Comparison of ENCODE assay signal across 1 cellular context in genomic region chr22:19959587-19960490, GRCh38.
A peak's percentile ranks its signal among the peaks of the same experiment; 100 is the strongest.
TF ChIP-seq lines count a peak whose summit lies in the region.

No MANE protein-coding gene starts in this region.

TF ChIP-seq in K562, 482 proteins besides CTCF, POLR2A, EP300 and RAD21 (continued from another document):
- TF ChIP-seq VEZF1 (CRISPR knock-in tag; IDR thresholded peaks at IDR 0.05) (peak; percentile 58), SMC3 (conservative IDR thresholded peaks at IDR 0.05; ENCODE audit: insufficient read depth, low read depth, low read length) (0 out of 2 replicates have a peak, but pooled peaks have one; percentile 10), MBD2 (IDR thresholded peaks at IDR 0.05; ENCODE audit: borderline replicate concordance, low read depth) (peak; percentile 4; the same call in 1 of the 2 replicates), ZNF830 (CRISPR knock-in tag; IDR thresholded peaks at IDR 0.05) (0 out of 2 replicates have a peak, but pooled peaks have one; percentile 74), EHMT2 (IDR thresholded peaks at IDR 0.05) (peak; percentile 53; the same call in 1 of the 2 replicates), MAZ (CRISPR knock-in tag; conservative IDR thresholded peaks at IDR 0.05 in 1 of 2, IDR thresholded peaks at IDR 0.05 in 1 of 2) (peak; percentile 63 to 79; a peak in 3 of 4 replicates), CCNT2 (IDR thresholded peaks at IDR 0.05; ENCODE audit: borderline replicate concordance, extremely low read depth, insufficient read length, low read depth, low read length) (peak; percentile 11), ATF1 (CRISPR knock-in tag; IDR thresholded peaks at IDR 0.05) (no peak), ATF1 (tag; IDR thresholded peaks at IDR 0.05) (no peak), FOXJ2 (tag; IDR thresholded peaks at IDR 0.05) (0 out of 2 replicates have a peak, but pooled peaks have one; percentile 47), ZNF583 (CRISPR knock-in tag; IDR thresholded peaks at IDR 0.05) (no peak), MTF1 (CRISPR knock-in tag; IDR thresholded peaks at IDR 0.05; ENCODE audit: borderline replicate concordance) (no peak), RFX7 (CRISPR knock-in tag; IDR thresholded peaks at IDR 0.05) (0 out of 2 replicates have a peak, but pooled peaks have one; percentile 47), ZBTB7A (IDR thresholded peaks at IDR 0.05; ENCODE audit: borderline replicate concordance, control insufficient read depth, low read depth, low read length) (peak; percentile 55), ZNF518B (CRISPR knock-in tag; IDR thresholded peaks at IDR 0.05) (no peak), RB1 (IDR thresholded peaks at IDR 0.05; ENCODE audit: low read depth) (peak; percentile 13; the same call in 1 of the 2 replicates), NKRF (IDR thresholded peaks at IDR 0.05; ENCODE audit: borderline replicate concordance) (no peak), KLF6 (CRISPR knock-in tag; IDR thresholded peaks at IDR 0.05; ENCODE audit: borderline replicate concordance) (0 out of 2 replicates have a peak, but pooled peaks have one; percentile 2), TAF15 (IDR thresholded peaks at IDR 0.05; ENCODE audit: low read depth, low read length) (0 out of 2 replicates have a peak, but pooled peaks have one; percentile 61), ID3 (CRISPR knock-in tag; IDR thresholded peaks at IDR 0.05) (no peak), ID3 (tag; IDR thresholded peaks at IDR 0.05) (peak; percentile 73), SAFB2 (IDR thresholded peaks at IDR 0.05; ENCODE audit: borderline replicate concordance, low read depth, low read length, severe bottlenecking) (no peak), RCOR1 (IDR thresholded peaks at IDR 0.05; ENCODE audit: borderline replicate concordance in 1 of 2, low read depth in 2 of 2, low read length in 2 of 2) (0 out of 4 replicates have a peak, but pooled peaks of 1 of the 2 experiments have one; percentile 25), POLR2AphosphoS2 (IDR thresholded peaks at IDR 0.05; ENCODE audit: low read length) (peak; percentile 40; the same call in 1 of the 2 replicates), PHF8 (IDR thresholded peaks at IDR 0.05; ENCODE audit: borderline replicate concordance, low read length) (peak; percentile 44; the same call in 1 of the 2 replicates), CBX8 (IDR thresholded peaks at IDR 0.05; ENCODE audit: borderline replicate concordance, extremely low read depth, low read depth, low read length, poor library complexity, severe bottlenecking) (no peak), TCF7L2 (IDR thresholded peaks at IDR 0.05; ENCODE audit: low read depth, low read length) (no peak), NBN (IDR thresholded peaks at IDR 0.05; ENCODE audit: low read depth) (no peak), ZNF253 (CRISPR knock-in tag; conservative IDR thresholded peaks at IDR 0.05) (no peak), SMARCA5 (IDR thresholded peaks at IDR 0.05) (0 out of 2 replicates have a peak, but pooled peaks have one; percentile 65), HOMEZ (CRISPR knock-in tag; IDR thresholded peaks at IDR 0.05) (peak; percentile 45; the same call in 1 of the 2 replicates)
